ENCODE assay signal across 19 cellular contexts in genomic region chr22:30572840-30573593, GRCh38. TPM values are rescaled to one million over a fixed set of nuclear protein-coding genes. Genes with fewer than 3 reads are reported as not detected.
DNase-seq lines count a peak whose midpoint lies in the region; ATAC-seq and TF ChIP-seq lines count a peak whose summit lies in the region.
"Had no signal": no experiment of that assay in that cellular context is flagged by ENCODE, and none has a peak within 500 bp of the region (broad histone marks: within the 10 kb centered on the region; RNA-seq: fewer than 3 reads in every experiment).

No MANE protein-coding gene starts in this region.

- H3K4me1 Mint-ChIP-seq in endodermal cell: peaks cover 21% of the 10 kb centered on the region
- peaks cover 12% of the 10 kb centered on the region for H3K4me1 Mint-ChIP-seq in type B pancreatic cell (ENCODE audit: unreplicated experiment)

- no peaks in the 10 kb centered on the region for H3K4me1 ChIP-seq in endodermal cell (ENCODE audit: control insufficient read depth, insufficient read depth, low read length)
- H3K4me1 ChIP-seq in mucosa of rectum (ENCODE audit: control insufficient read depth in 2 of 2, insufficient read depth in 2 of 2, low read length in 2 of 2): peaks cover 14 to 44% of the 10 kb centered on the region in 2 donors
- H3K4me1 ChIP-seq in heart left ventricle: peaks cover 0 to 19% (median 11%) of the 10 kb centered on the region in 12 donors
- H3K4me1 ChIP-seq: breast epithelium had no signal

- no peak for TF ChIP-seq POLR2A in heart left ventricle (IDR thresholded peaks at IDR 0.05)

- H3K27ac Mint-ChIP-seq in endodermal cell (no peak overlapping the region), type B pancreatic cell (no peak overlapping the region)
- H3K27ac Mint-ChIP-seq: activated T-helper 2 cell treated with anti-CD3 and anti-CD28 coated beads, Interferon-gamma antibody, Interleukin-2, Interleukin-4, amounts not matched to agents 10 μg/mL and 5 μg/mL and 100 μg/mL, durations not matched to agents 14 hours and 24 hours and 36 hours; T-helper 17 cell had no signal

- peaks cover 21% of the 10 kb centered on the region for H3K36me3 ChIP-seq in endodermal cell (ENCODE audit: control insufficient read depth, insufficient read depth, low read length)
- H3K36me3 ChIP-seq in mucosa of rectum (ENCODE audit: control insufficient read depth in 2 of 2, insufficient read depth in 2 of 2, low read length in 2 of 2): peaks cover 13 to 25% of the 10 kb centered on the region in 2 donors
- peaks cover 0 to 28% (median 25%) of the 10 kb centered on the region in 9 donors for H3K36me3 ChIP-seq in heart left ventricle
- H3K36me3 ChIP-seq: uterus had no signal

- no peaks in the 10 kb centered on the region for H3K9me3 Mint-ChIP-seq in endodermal cell
- H3K9me3 Mint-ChIP-seq in type B pancreatic cell: no peaks in the 10 kb centered on the region
- H3K9me3 Mint-ChIP-seq: activated T-helper 2 cell treated with anti-CD3 and anti-CD28 coated beads, Interferon-gamma antibody, Interleukin-2, Interleukin-4, amounts not matched to agents 10 μg/mL and 5 μg/mL and 100 μg/mL, durations not matched to agents 14 hours and 24 hours and 36 hours had no signal

- peak; percentile 10 for DNase-seq in NCI-H82 (lab: John Stamatoyannopoulos, UW)
- DNase-seq in NCI-H82 treated with DMSO at 0.1 percent for 48 hours (lab: John Stamatoyannopoulos, UW; ENCODE audit: unreplicated experiment): no peak
- DNase-seq in endodermal cell: no peak
- no peak for DNase-seq in type B pancreatic cell (ENCODE audit: extremely low spot score, unreplicated experiment)
- no peak for DNase-seq in heart left ventricle
- no peak for DNase-seq in HPDE6-E6E7 (ENCODE audit: extremely low spot score)
- DNase-seq: activated CD4-positive, alpha-beta T cell treated with anti-CD3 and anti-CD28 coated beads, Interleukin-2, amount 50 U/mL, for 1 hour; DND-41; esophagus squamous epithelium; HCEC 1CT; NCI-H2029; stimulated activated CD8-positive, alpha-beta memory T cell treated with anti-CD3 and anti-CD28 coated beads, Interleukin-4, amount 100 ng/mL, for 48 hours; T-helper 17 cell; uterus had no signal

- no peaks in the 10 kb centered on the region for H3K27me3 ChIP-seq in endodermal cell (ENCODE audit: control insufficient read depth, insufficient read depth, low read length, poor library complexity, severe bottlenecking)
- no peaks in the 10 kb centered on the region for H3K27me3 ChIP-seq in mucosa of rectum (ENCODE audit: control insufficient read depth in 2 of 2, insufficient read depth in 2 of 2, low read length in 2 of 2)
- peaks cover 0 to 7% (median 0%) of the 10 kb centered on the region in 9 donors for H3K27me3 ChIP-seq in heart left ventricle
- H3K27me3 ChIP-seq: breast epithelium, uterus had no signal

- H3K9me3 ChIP-seq in endodermal cell (ENCODE audit: control insufficient read depth, low read length) (no peaks in the 10 kb centered on the region), mucosa of rectum (ENCODE audit: control insufficient read depth in 2 of 2, low read length in 2 of 2) (no peaks in the 10 kb centered on the region), heart left ventricle (no peaks in the 10 kb centered on the region)
- H3K9me3 ChIP-seq: breast epithelium, esophagus squamous epithelium, uterus had no signal

- H3K27ac ChIP-seq in endodermal cell (ENCODE audit: low read depth, low read length): no peak overlapping the region
- H3K27ac ChIP-seq in mucosa of rectum (ENCODE audit: low read depth in 2 of 2, low read length in 2 of 2): peak overlapping the region; percentile 89
- H3K27ac ChIP-seq in heart left ventricle: no peak overlapping the region
- H3K27ac ChIP-seq: breast epithelium, esophagus squamous epithelium had no signal

- ATAC-seq in heart left ventricle (no peak), HG03159 (IDR thresholded peaks at IDR 0.05; ENCODE audit: unreplicated experiment) (no peak)
- ATAC-seq: T-helper 17 cell had no signal

- TF ChIP-seq CTCF in endodermal cell (conservative IDR thresholded peaks at IDR 0.05) (no peak), type B pancreatic cell (conservative IDR thresholded peaks at IDR 0.05) (no peak), heart left ventricle (IDR thresholded peaks at IDR 0.05) (no peak)

- H3K9ac ChIP-seq in endodermal cell (ENCODE audit: extremely low read depth, low read length, poor library complexity, severe bottlenecking) (no peak overlapping the region), mucosa of rectum (ENCODE audit: low read depth in 1 of 2, low read length in 2 of 2) (peak overlapping the region; percentile 24 to 61)

- peak overlapping the region; percentile 62 for H3K4me3 Mint-ChIP-seq in endodermal cell
- peak overlapping the region; percentile 77 for H3K4me3 Mint-ChIP-seq in type B pancreatic cell
- H3K4me3 Mint-ChIP-seq: T-helper 17 cell had no signal

- H3K27me3 Mint-ChIP-seq in endodermal cell (ENCODE audit: insufficient read depth) (peaks cover 2% of the 10 kb centered on the region), type B pancreatic cell (peaks cover 19% of the 10 kb centered on the region)

- WGBS in endodermal cell (ENCODE audit: insufficient coverage in 1 of 2, insufficient read length in 1 of 2), 2 experiments: 79 to 88% methylated on average over 8 to 12 of the region's 12 CpGs
- WGBS in heart left ventricle, 4 donors: 41 to 51% (median 45%) methylated on average over 11 to 12 of the region's 12 CpGs

- intact Hi-C loops in heart left ventricle (cut with DNase I): no loop called here

- H3K4me3 ChIP-seq in endodermal cell (ENCODE audit: low read length) (peak overlapping the region; percentile 89), mucosa of rectum (ENCODE audit: low read length in 2 of 2) (peak overlapping the region; percentile 63 to 68), heart left ventricle (no peak overlapping the region)
- H3K4me3 ChIP-seq: breast epithelium, esophagus squamous epithelium, uterus had no signal

- peaks cover 20% of the 10 kb centered on the region for H3K36me3 Mint-ChIP-seq in endodermal cell (ENCODE audit: low read depth)
- H3K36me3 Mint-ChIP-seq in type B pancreatic cell: no peaks in the 10 kb centered on the region

RNA-seq across cellular contexts. Expression of gene GAL3ST1, which starts 1.4 kb away (rescaled TPM):
- total RNA-seq in endodermal cell (10 to 100 TPM; 26.4 to 28.3 TPM), type B pancreatic cell (ENCODE audit: low replicate concordance) (5.0 and 5.9 TPM in 2 replicates), heart left ventricle (1 to 10 TPM in 1 of 9 donors, under 1 TPM in 3, not detected in 5; 0.25 to 1.1 (median 0.58) TPM)
- 9.8 TPM for polyA plus RNA-seq in endodermal cell (2013, experiment 1 of 2)
- polyA plus RNA-seq in endodermal cell (2013, experiment 2 of 2): 10.4 TPM
- polyA plus RNA-seq in heart left ventricle: under 1 TPM; 0.14 to 0.19 TPM
- total RNA-seq: activated T-helper 2 cell treated with anti-CD3 and anti-CD28 coated beads, Interferon-gamma antibody, Interleukin-2, Interleukin-4, amounts not matched to agents 10 μg/mL and 5 μg/mL and 100 μg/mL, durations not matched to agents 14 hours and 24 hours and 36 hours; T-helper 17 cell had no signal

RNA-seq across cellular contexts. Expression of gene PES1, which starts 18.7 kb away (rescaled TPM):
- total RNA-seq in endodermal cell (10 to 100 TPM; 78.7 to 90.2 TPM), type B pancreatic cell (ENCODE audit: low replicate concordance) (71.3 and 77.0 TPM in 2 replicates), heart left ventricle (10 to 100 TPM; 15.7 to 39.8 (median 27.8) TPM)
- 55.6 TPM for polyA plus RNA-seq in endodermal cell (2013, experiment 1 of 2)
- polyA plus RNA-seq in endodermal cell (2013, experiment 2 of 2): 52.0 TPM
- 10 to 100 TPM; 23.0 to 60.9 TPM for polyA plus RNA-seq in heart left ventricle

RNA-seq across cellular contexts. Expression of gene SEC14L6, which starts 26.5 kb away (rescaled TPM):
- total RNA-seq in endodermal cell (1 to 10 TPM; 1.6 to 2.1 TPM), type B pancreatic cell (ENCODE audit: low replicate concordance) (0.98 and 1.5 TPM in 2 replicates), heart left ventricle (1 to 10 TPM in 1 of 9 donors, under 1 TPM in 1, not detected in 7; 0.16 to 2.8 TPM)
- 1.3 TPM for polyA plus RNA-seq in endodermal cell (2013, experiment 1 of 2)
- 1.2 TPM for polyA plus RNA-seq in endodermal cell (2013, experiment 2 of 2)
- polyA plus RNA-seq in heart left ventricle: under 1 TPM in 1 of 2 donors, not detected in 1; 0.03 TPM
- total RNA-seq: activated T-helper 2 cell treated with anti-CD3 and anti-CD28 coated beads, Interferon-gamma antibody, Interleukin-2, Interleukin-4, amounts not matched to agents 10 μg/mL and 5 μg/mL and 100 μg/mL, durations not matched to agents 14 hours and 24 hours and 36 hours; T-helper 17 cell had no signal
- polyA plus RNA-seq: neural cell had no signal

RNA-seq across cellular contexts. Expression of gene TCN2, which starts 34.0 kb away (rescaled TPM):
- 10 to 100 TPM; 71.8 to 73.6 TPM for total RNA-seq in endodermal cell
- 42.4 TPM for polyA plus RNA-seq in endodermal cell (2013, experiment 1 of 2)
- 38.7 TPM for polyA plus RNA-seq in endodermal cell (2013, experiment 2 of 2)
- 9.0 and 14.5 TPM in 2 replicates for total RNA-seq in type B pancreatic cell (ENCODE audit: low replicate concordance)
- total RNA-seq in heart left ventricle: 10 to 100 TPM; 11.2 to 69.9 (median 19.5) TPM
- polyA plus RNA-seq in heart left ventricle: 10 to 100 TPM; 11.0 to 19.2 TPM

Comparison
In these comparisons a context has a peak if more than half of its experiments do, and no peak if none do; other contexts are left out.
1. H3K27ac ChIP-seq: peak in mucosa of rectum (2 of 2); none in endodermal cell (single experiment) and heart left ventricle (0 of 12).
2. H3K4me3 ChIP-seq: peak in endodermal cell (single experiment) and mucosa of rectum (2 of 2); none in heart left ventricle (0 of 12).